Comparison of ENCODE assay signal across 9 cellular contexts in the genomic region with DNA sequence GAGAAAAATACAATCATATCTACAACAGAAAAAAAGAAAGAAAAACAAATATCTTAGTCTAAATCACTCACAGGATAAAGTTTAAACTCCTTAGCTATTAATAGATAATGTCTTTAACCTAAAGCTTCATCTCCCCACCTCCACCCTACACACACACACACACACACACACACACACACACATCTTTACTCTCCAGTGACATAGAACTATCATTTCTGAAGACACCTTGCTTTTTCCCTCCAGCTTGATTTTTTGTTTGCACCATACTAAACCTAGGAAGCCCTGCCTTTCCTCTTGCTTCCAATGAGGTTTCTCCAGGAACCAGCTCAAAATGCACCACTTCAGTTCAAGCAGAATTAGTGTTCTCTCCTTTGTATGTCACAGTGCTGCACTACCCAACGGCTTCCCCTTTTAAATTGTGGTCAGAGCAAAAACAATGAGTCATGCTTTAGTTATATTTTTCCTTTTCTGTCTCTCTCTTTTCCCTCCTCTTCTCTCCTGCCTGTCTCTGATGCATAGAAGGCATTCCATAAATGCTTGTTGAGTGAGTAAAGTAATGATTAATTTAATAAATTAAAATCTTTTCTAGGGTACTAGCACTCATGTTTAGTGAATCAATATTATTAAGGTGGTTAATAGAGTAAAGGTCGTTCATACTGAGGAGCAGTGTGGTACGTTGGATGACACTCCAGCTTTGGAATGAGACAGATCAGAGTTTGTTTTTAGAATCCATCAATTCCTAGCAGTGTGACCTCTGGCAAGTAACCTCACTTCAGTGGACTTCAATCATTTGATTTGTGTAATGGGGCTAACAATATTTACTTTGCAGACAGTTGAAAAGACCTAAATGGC. TPM values are rescaled to one million over a fixed set of nuclear protein-coding genes. Genes with fewer than 3 reads are reported as not detected.
A peak's percentile ranks its signal among the peaks of the same experiment; 100 is the strongest.
DNase-seq lines count a peak whose midpoint lies in the region; TF ChIP-seq lines count a peak whose summit lies in the region.
"Had no signal": no experiment of that assay in that cellular context is flagged by ENCODE, and none has a peak within 500 bp of the region (broad histone marks: within the 10 kb centered on the region; RNA-seq: fewer than 3 reads in every experiment).

No MANE protein-coding gene starts in this region.

- H2BK15ac ChIP-seq in neuronal stem cell (ENCODE audit: low read length), result no peak overlapping the region

- no peak overlapping the region for H3K27ac ChIP-seq in PC-9
- H3K27ac ChIP-seq in neuronal stem cell (replicated peaks; ENCODE audit: low read length), result no peak overlapping the region
- H3K27ac ChIP-seq in vagina, result no peak overlapping the region

- WGBS in neuronal stem cell (ENCODE audit: extremely low coverage in 2 of 2, insufficient read length in 2 of 2, insufficient replicate concordance in 1 of 2), 2 donors, result no CpG with 5 or more reads among the region's 3 CpGs

- no peaks in the 10 kb centered on the region for H3K79me1 ChIP-seq in neuronal stem cell (ENCODE audit: low read depth, low read length)

- no peak overlapping the region for H2AK5ac ChIP-seq in neuronal stem cell (ENCODE audit: low read depth, low read length)

- TF ChIP-seq CTCF in HFF-Myc (IDR thresholded peaks at IDR 0.05; ENCODE audit: low read depth, low read length, missing control alignments), result no peak
- TF ChIP-seq CTCF in PC-9 (conservative IDR thresholded peaks at IDR 0.05), result no peak
- no peak for TF ChIP-seq CTCF in fibroblast of villous mesenchyme (IDR thresholded peaks at IDR 0.05; ENCODE audit: insufficient read depth, low read depth, low read length)
- TF ChIP-seq CTCF in vagina (IDR thresholded peaks at IDR 0.05), result no peak

- no peak overlapping the region for H3K9ac ChIP-seq in neuronal stem cell (ENCODE audit: low read depth, low read length, poor library complexity)

- intact Hi-C loops in PC-9 (cut with micrococcal nuclease; ENCODE audit: unreplicated experiment), result no loop called here
- intact Hi-C loops in vagina (cut with DNase I), result no loop called here

- H3K36me3 ChIP-seq in PC-9 (ENCODE audit: low read depth), result no peaks in the 10 kb centered on the region
- H3K36me3 ChIP-seq in neuronal stem cell (replicated peaks in 1 of 2; ENCODE audit: control insufficient read depth in 2 of 2, insufficient read depth in 2 of 2, low read length in 2 of 2), result no peaks in the 10 kb centered on the region
- H3K36me3 ChIP-seq in vagina, result no peaks in the 10 kb centered on the region

- H3K4me1 ChIP-seq in PC-9 (replicated peaks; ENCODE audit: insufficient read depth) (no peaks in the 10 kb centered on the region), neuronal stem cell (ENCODE audit: control insufficient read depth in 2 of 2, insufficient read depth in 1 of 2, low read depth in 1 of 2, low read length in 2 of 2) (no peaks in the 10 kb centered on the region), vagina (no peaks in the 10 kb centered on the region)

- H3K9me3 ChIP-seq in PC-9 (ENCODE audit: insufficient read depth, low read depth) (no peaks in the 10 kb centered on the region), neuronal stem cell (replicated peaks in 1 of 2; ENCODE audit: control insufficient read depth in 2 of 2, insufficient read depth in 1 of 2, low read depth in 1 of 2, low read length in 2 of 2) (no peaks in the 10 kb centered on the region), vagina (no peaks in the 10 kb centered on the region)

- no peak overlapping the region for H4K91ac ChIP-seq in neuronal stem cell (ENCODE audit: low read depth, low read length, poor library complexity)

- no peak overlapping the region for H4K8ac ChIP-seq in neuronal stem cell (ENCODE audit: low read depth, low read length)

- no peak overlapping the region for H3K14ac ChIP-seq in neuronal stem cell (ENCODE audit: low read length)

- no peak overlapping the region for H2BK5ac ChIP-seq in neuronal stem cell (ENCODE audit: low read length)

- TF ChIP-seq POLR2A in vagina (IDR thresholded peaks at IDR 0.05), result no peak

- POLR2A ChIA-PET in PC-9 (lab: Charles Lee; ENCODE audit: unreplicated experiment), result no interaction called here

- no peak overlapping the region for H2BK120ac ChIP-seq in neuronal stem cell (ENCODE audit: low read depth, low read length)

- H3K79me2 ChIP-seq in PC-9 (ENCODE audit: low read depth), result no peaks in the 10 kb centered on the region

- H3F3A ChIP-seq in PC-9 (ENCODE audit: insufficient read depth, low read depth), result no peaks in the 10 kb centered on the region

- BruUV-seq in PC-9 (replicated peaks; lab: Mats Ljungman, UMichigan), result no TSS peak

- H2AFZ ChIP-seq in PC-9, result no peak overlapping the region
- no peak overlapping the region for H2AFZ ChIP-seq in neuronal stem cell (ENCODE audit: low read length)

- no peak overlapping the region for H3K4ac ChIP-seq in neuronal stem cell (ENCODE audit: low read length)

- H3K4me3 ChIP-seq in HFF-Myc (replicated peaks; ENCODE audit: low read depth, low read length) (no peak overlapping the region), PC-9 (no peak overlapping the region), fibroblast of villous mesenchyme (ENCODE audit: low read depth, low read length) (no peak overlapping the region), neuronal stem cell (ENCODE audit: low read length in 2 of 2) (no peak overlapping the region), vagina (no peak overlapping the region)

- DNase-seq in GF-D8 (lab: John Stamatoyannopoulos, UW) (peak; percentile 84), HFF-Myc (ENCODE audit: extremely low read depth, low read depth) (peak; percentile 61), PC-9 (peak; percentile 29 to 40), fibroblast of villous mesenchyme (ENCODE audit: low read depth) (peak; percentile 50), NCI-H2029 treated with DMSO at 0.1 percent for 48 hours (lab: John Stamatoyannopoulos, UW) (no peak), Ammon's horn (ENCODE audit: low spot score) (no peak), neuronal stem cell (ENCODE audit: low spot score) (no peak), vagina (ENCODE audit: extremely low spot score in 2 of 2) (no peak)

- H3K4me2 ChIP-seq in PC-9, result no peak overlapping the region
- no peak overlapping the region for H3K4me2 ChIP-seq in neuronal stem cell (ENCODE audit: insufficient read depth, low read length, poor library complexity, severe bottlenecking)

- H2BK12ac ChIP-seq in neuronal stem cell (ENCODE audit: low read length), result no peak overlapping the region

- no peak overlapping the region for H3K18ac ChIP-seq in neuronal stem cell (ENCODE audit: low read length)

- H3K9me2 ChIP-seq in PC-9 (ENCODE audit: insufficient read depth), result no peaks in the 10 kb centered on the region

- H3K27me3 ChIP-seq in PC-9 (ENCODE audit: insufficient read depth, low read depth) (no peaks in the 10 kb centered on the region), neuronal stem cell (ENCODE audit: control insufficient read depth in 3 of 3, insufficient read depth in 3 of 3, low read depth in 1 of 3, low read length in 3 of 3) (no peaks in the 10 kb centered on the region), vagina (no peaks in the 10 kb centered on the region)

- H4K20me1 ChIP-seq in PC-9 (ENCODE audit: insufficient read depth), result no peaks in the 10 kb centered on the region

- CTCF ChIA-PET in PC-9 (lab: Charles Lee), result no interaction called here

- H3K23ac ChIP-seq in neuronal stem cell (ENCODE audit: low read depth, low read length, poor library complexity), result no peak overlapping the region

RNA-seq across cellular contexts. Expression of a gene that starts 5.9 kb away (rescaled TPM):
- total RNA-seq in PC-9 (2021) (not detected in 2 replicates), fibroblast of villous mesenchyme (under 0.01 and 0.32 TPM in 2 replicates), vagina (not detected)
- not detected for polyA plus RNA-seq in neuronal stem cell (2013, experiment 1 of 2)
- not detected for polyA plus RNA-seq in neuronal stem cell (2013, experiment 2 of 2)
- total RNA-seq: mononuclear cell had no signal

Comparison
In these comparisons a context has a peak if more than half of its experiments do, and no peak if none do; other contexts are left out.
1. DNase-seq: peak in GF-D8 (single experiment), HFF-Myc (single experiment), PC-9 (2 of 2) and fibroblast of villous mesenchyme (single experiment); none in NCI-H2029 treated with DMSO at 0.1 percent for 48 hours (single experiment), Ammon's horn (single experiment), neuronal stem cell (single experiment) and vagina (0 of 2).